ENCODE assay signal across 12 cellular contexts in genomic region chr2:127453392-127454171, GRCh38. TPM values are rescaled to one million over a fixed set of nuclear protein-coding genes. Genes with fewer than 3 reads are reported as not detected.
DNase-seq lines count a peak whose midpoint lies in the region; ATAC-seq and TF ChIP-seq lines count a peak whose summit lies in the region.
"Had no signal": no experiment of that assay in that cellular context is flagged by ENCODE, and none has a peak within 500 bp of the region (broad histone marks: within the 10 kb centered on the region; RNA-seq: fewer than 3 reads in every experiment).

No MANE protein-coding gene starts in this region.

- no peaks in the 10 kb centered on the region for H3K9me3 Mint-ChIP-seq in MCF 10A (ENCODE audit: unreplicated experiment)
- H3K9me3 Mint-ChIP-seq in endodermal cell, result no peaks in the 10 kb centered on the region
- no peaks in the 10 kb centered on the region for H3K9me3 Mint-ChIP-seq in activated naive CD4-positive, alpha-beta T cell treated with anti-CD3 and anti-CD28 coated beads for 36 hours
- H3K9me3 Mint-ChIP-seq: memory B cell had no signal

- no TSS peak for BruUV-seq in MCF 10A (replicated peaks; lab: Mats Ljungman, UMichigan)

- H3K4me3 ChIP-seq in breast epithelium, result no peak overlapping the region
- peak overlapping the region; percentile 5 for H3K4me3 ChIP-seq in endodermal cell (ENCODE audit: low read length)
- no peak overlapping the region for H3K4me3 ChIP-seq in upper lobe of right lung

- CTCF ChIA-PET in MCF 10A (lab: Yijun Ruan, JAX), result interaction anchor here (0.7 to 1.1 kb wide), 2 partner anchors 129 to 286 kb away, joined by 3 to 6 read pairs; no protein-coding TSS in a partner anchor
- CTCF ChIA-PET in activated naive CD4-positive, alpha-beta T cell treated with anti-CD3 and anti-CD28 coated beads for 36 hours (lab: Charles Lee), result no interaction called here

- POLR2A ChIA-PET in MCF 10A (lab: Yijun Ruan, JAX), result interaction anchor here (0.8 to 1.7 kb wide), 2 partner anchors 55 to 67 kb away, joined by 3 read pairs; no protein-coding TSS in a partner anchor

- DNase-seq in MCF 10A (ENCODE audit: unreplicated experiment) (peak; percentile 12), breast epithelium (ENCODE audit: low spot score in 2 of 2) (no peak), NCI-H146 treated with DMSO at 0.1 percent for 48 hours (lab: John Stamatoyannopoulos, UW; ENCODE audit: unreplicated experiment) (peak; percentile 7), endodermal cell (peak; percentile 76), upper lobe of right lung (no peak), SIG-M5 treated with dmso at 0.1 percent for 504 hours (lab: John Stamatoyannopoulos, UW; ENCODE audit: unreplicated experiment) (no peak), nucleus accumbens (lab: John Stamatoyannopoulos, UW) (no peak)
- no peak for DNase-seq in activated naive CD4-positive, alpha-beta T cell treated with anti-CD3 and anti-CD28 coated beads for 36 hours
- DNase-seq: C1 segment of cervical spinal cord; effector CD8-positive, alpha-beta T cell; stimulated activated CD4-positive, alpha-beta T cell treated with anti-CD3 and anti-CD28 coated beads, Interleukin-4, amount 100 ng/mL, for 4 hours had no signal

- H3K27ac ChIP-seq in breast epithelium (no peak overlapping the region), endodermal cell (ENCODE audit: low read depth, low read length) (no peak overlapping the region), upper lobe of right lung (no peak overlapping the region)

- TF ChIP-seq CTCF in MCF 10A (IDR thresholded peaks at IDR 0.05; ENCODE audit: unreplicated experiment) (no peak), breast epithelium (IDR thresholded peaks at IDR 0.05) (no peak), endodermal cell (conservative IDR thresholded peaks at IDR 0.05) (peak; percentile 75), upper lobe of right lung (IDR thresholded peaks at IDR 0.05) (no peak)

- H3K9me3 ChIP-seq in breast epithelium, result no peaks in the 10 kb centered on the region
- no peaks in the 10 kb centered on the region for H3K9me3 ChIP-seq in endodermal cell (ENCODE audit: control insufficient read depth, low read length)
- H3K9me3 ChIP-seq in upper lobe of right lung, result no peaks in the 10 kb centered on the region

- H3K4me1 ChIP-seq in breast epithelium, result no peaks in the 10 kb centered on the region
- H3K4me1 ChIP-seq in endodermal cell (ENCODE audit: control insufficient read depth, insufficient read depth, low read length), result peaks cover 20% of the 10 kb centered on the region
- H3K4me1 ChIP-seq in upper lobe of right lung, result no peaks in the 10 kb centered on the region

- H3K36me3 Mint-ChIP-seq in MCF 10A (ENCODE audit: insufficient read depth, unreplicated experiment) (peaks cover 11% of the 10 kb centered on the region), endodermal cell (ENCODE audit: low read depth) (no peaks in the 10 kb centered on the region)
- peaks cover 8% of the 10 kb centered on the region for H3K36me3 Mint-ChIP-seq in activated naive CD4-positive, alpha-beta T cell treated with anti-CD3 and anti-CD28 coated beads for 36 hours (ENCODE audit: low read depth)

- intact Hi-C loops in MCF 10A (cut with micrococcal nuclease) (no loop called here), breast epithelium (cut with DNase I; ENCODE audit: low total_unique reads) (no loop called here), upper lobe of right lung (cut with DNase I) (no loop called here)
- intact Hi-C loops in activated naive CD4-positive, alpha-beta T cell treated with anti-CD3 and anti-CD28 coated beads for 36 hours (cut with micrococcal nuclease), result no loop called here

- no peaks in the 10 kb centered on the region for H3K27me3 Mint-ChIP-seq in MCF 10A (ENCODE audit: insufficient read depth, unreplicated experiment)
- no peaks in the 10 kb centered on the region for H3K27me3 Mint-ChIP-seq in endodermal cell (ENCODE audit: insufficient read depth)
- no peaks in the 10 kb centered on the region for H3K27me3 Mint-ChIP-seq in activated naive CD4-positive, alpha-beta T cell treated with anti-CD3 and anti-CD28 coated beads for 36 hours (ENCODE audit: low read depth)
- H3K27me3 Mint-ChIP-seq: memory B cell had no signal

- H3K4me1 Mint-ChIP-seq in MCF 10A (ENCODE audit: insufficient read depth, unreplicated experiment) (no peaks in the 10 kb centered on the region), endodermal cell (peaks cover 43% of the 10 kb centered on the region)
- no peaks in the 10 kb centered on the region for H3K4me1 Mint-ChIP-seq in activated naive CD4-positive, alpha-beta T cell treated with anti-CD3 and anti-CD28 coated beads for 36 hours (ENCODE audit: low read depth)

- H3K27ac Mint-ChIP-seq in MCF 10A (ENCODE audit: low read depth, unreplicated experiment) (no peak overlapping the region), endodermal cell (peak overlapping the region; percentile 87)
- no peak overlapping the region for H3K27ac Mint-ChIP-seq in activated naive CD4-positive, alpha-beta T cell treated with anti-CD3 and anti-CD28 coated beads for 36 hours
- H3K27ac Mint-ChIP-seq: memory B cell had no signal

- H3K27me3 ChIP-seq in breast epithelium (no peaks in the 10 kb centered on the region), endodermal cell (ENCODE audit: control insufficient read depth, insufficient read depth, low read length, poor library complexity, severe bottlenecking) (no peaks in the 10 kb centered on the region), upper lobe of right lung (no peaks in the 10 kb centered on the region)

- no peak overlapping the region for H3K9ac ChIP-seq in endodermal cell (ENCODE audit: extremely low read depth, low read length, poor library complexity, severe bottlenecking)

- H3K36me3 ChIP-seq in breast epithelium (no peaks in the 10 kb centered on the region), endodermal cell (ENCODE audit: control insufficient read depth, insufficient read depth, low read length) (no peaks in the 10 kb centered on the region), upper lobe of right lung (no peaks in the 10 kb centered on the region)

- no peak for TF ChIP-seq POLR2A in breast epithelium (IDR thresholded peaks at IDR 0.05)

- H3K4me3 Mint-ChIP-seq in MCF 10A (ENCODE audit: unreplicated experiment) (no peak overlapping the region), endodermal cell (no peak overlapping the region)
- no peak overlapping the region for H3K4me3 Mint-ChIP-seq in activated naive CD4-positive, alpha-beta T cell treated with anti-CD3 and anti-CD28 coated beads for 36 hours
- H3K4me3 Mint-ChIP-seq: memory B cell had no signal

- WGBS in endodermal cell (ENCODE audit: insufficient coverage in 1 of 2, insufficient read length in 1 of 2), 2 experiments, result 79 to 89% methylated on average over 5 to 8 of the region's 8 CpGs

- ATAC-seq in upper lobe of right lung, result peak; percentile 43

RNA-seq across cellular contexts. Expression of gene PROC, which starts 35.4 kb away (rescaled TPM):
- total RNA-seq in MCF 10A (2022), result not detected in 2 replicates
- not detected for total RNA-seq in breast epithelium
- under 1 TPM; 0.46 to 0.51 TPM for total RNA-seq in endodermal cell
- 1.0 TPM for polyA plus RNA-seq in endodermal cell (2013, experiment 1 of 2)
- 0.66 TPM for polyA plus RNA-seq in endodermal cell (2013, experiment 2 of 2)
- total RNA-seq in upper lobe of right lung, result not detected
- not detected for total RNA-seq in activated naive CD4-positive, alpha-beta T cell treated with anti-CD3 and anti-CD28 coated beads for 36 hours

Comparison
In these comparisons a context has a peak if more than half of its experiments do, and no peak if none do; other contexts are left out.
1. DNase-seq: peak in MCF 10A (single experiment), NCI-H146 treated with DMSO at 0.1 percent for 48 hours (single experiment) and endodermal cell (single experiment); none in breast epithelium (0 of 2), upper lobe of right lung (single experiment), activated naive CD4-positive, alpha-beta T cell treated with anti-CD3 and anti-CD28 coated beads for 36 hours (single experiment), SIG-M5 treated with dmso at 0.1 percent for 504 hours (single experiment) and nucleus accumbens (0 of 56).